8 cellular contexts compared by ENCODE assay signal in genomic region chrX:38805294-38806053, GRCh38.
DNase-seq lines count a peak whose midpoint lies in the region; ATAC-seq and TF ChIP-seq lines count a peak whose summit lies in the region.

No MANE protein-coding gene starts in this region.

- peak; percentile 29 for ATAC-seq in GM19452 (IDR thresholded peaks at IDR 0.05; ENCODE audit: unreplicated experiment)
- no peak for ATAC-seq in GM21526 (IDR thresholded peaks at IDR 0.05; ENCODE audit: low FRiP score, unreplicated experiment)

- peak overlapping the region; percentile 88 for H3K27ac ChIP-seq in VCaP
- H3K27ac ChIP-seq in caudate nucleus (ENCODE audit: low read depth, low read length): peak overlapping the region; percentile 87

- H3K4me3 ChIP-seq in AG04449 (ENCODE audit: low read depth, low read length): peak overlapping the region; percentile 67

- TF ChIP-seq CTCF in AG04449 (IDR thresholded peaks at IDR 0.05; ENCODE audit: insufficient read depth, low read length, missing control alignments) (no peak), VCaP (conservative IDR thresholded peaks at IDR 0.05) (peak; percentile 20; the same call in 1 of the 2 replicates)

- no peak for DNase-seq in AG04449 (ENCODE audit: low read depth, low spot score)
- peak; percentile 27 for DNase-seq in NCI-H1694 (lab: John Stamatoyannopoulos, UW)
- DNase-seq in caudate nucleus (lab: John Stamatoyannopoulos, UW): peak in 50 of 61 donors; percentile 1 to 50 (median 14)
- peak; percentile 16 for DNase-seq in kidney glomerular epithelial cell (lab: John Stamatoyannopoulos, UW)
- peak in 2 of 3 donors; percentile 30 to 43 for DNase-seq in stimulated activated CD4-positive, alpha-beta T cell treated with anti-CD3 and anti-CD28 coated beads, Interleukin-12 subunit alpha, Interleukin-12 subunit beta, amount 100 ng/mL, for 48 hours (ENCODE audit: low read depth in 2 of 3, low spot score in 1 of 3)

- POLR2A ChIA-PET in AG04449 (lab: Yijun Ruan, JAX): interaction anchor here (1.0 kb wide), 1 partner anchor 63 kb away, joined by 3 read pairs; no protein-coding TSS in a partner anchor

- CTCF ChIA-PET in AG04449 (lab: Yijun Ruan, JAX): no interaction called here
